ENCODE assay signal across 8 cellular contexts in genomic region chr15:60591491-60592385, GRCh38.
DNase-seq lines count a peak whose midpoint lies in the region; ATAC-seq and TF ChIP-seq lines count a peak whose summit lies in the region.

No MANE protein-coding gene starts in this region.

- H3K36me3 ChIP-seq in BE2C, result no peaks in the 10 kb centered on the region

- DNase-seq in BE2C (peak; percentile 24), T-helper 2 cell (peak in 3 of 5 experiments; percentile 25 to 49 (median 26)), cerebellum (ENCODE audit: low spot score) (peak; percentile 13), left lobe of liver (ENCODE audit: low spot score) (peak; percentile 60), NCI-H226 (no peak)
- peak; percentile 60 for DNase-seq in stimulated activated CD8-positive, alpha-beta memory T cell treated with anti-CD3 and anti-CD28 coated beads, Interleukin-4, amount 100 ng/mL, for 48 hours

- no peak for TF ChIP-seq CTCF in BE2C (IDR thresholded peaks at IDR 0.05; ENCODE audit: low read depth, low read length)

- H3K27me3 ChIP-seq in BE2C, result peaks cover 44% of the 10 kb centered on the region

- ATAC-seq in GM19023 (IDR thresholded peaks at IDR 0.05; ENCODE audit: unreplicated experiment) (peak; percentile 29), HG03135 (IDR thresholded peaks at IDR 0.05; ENCODE audit: unreplicated experiment) (peak; percentile 35), left lobe of liver (peak; percentile 39)

- peaks cover 3% of the 10 kb centered on the region; the same call in 1 of the 2 replicates for H3K4me1 ChIP-seq in BE2C

- H3K4me3 ChIP-seq in BE2C (ENCODE audit: low read depth, low read length), result peak overlapping the region; percentile 68

- no peaks in the 10 kb centered on the region for H3K9me3 ChIP-seq in BE2C
